In genomic region chr9:38662763-38663593, GRCh38 we compare ENCODE assay signal across 15 cellular contexts. TPM values are rescaled to one million over a fixed set of nuclear protein-coding genes. Genes with fewer than 3 reads are reported as not detected.
DNase-seq lines count a peak whose midpoint lies in the region; ATAC-seq and TF ChIP-seq lines count a peak whose summit lies in the region.
"Had no signal": no experiment of that assay in that cellular context is flagged by ENCODE, and none has a peak within 500 bp of the region (broad histone marks: within the 10 kb centered on the region; RNA-seq: fewer than 3 reads in every experiment).

No MANE protein-coding gene starts in this region.

- no peak for TF ChIP-seq POLR2A in heart left ventricle (IDR thresholded peaks at IDR 0.05)

- intact Hi-C loops in heart left ventricle (cut with DNase I): loop anchor here in 3 of 10 donors (5.0 to 10.0 kb wide), 3 partner anchors 48 to 62 kb away; partner anchors contain the start of gene FAM240B (in 1 of the 3)
- intact Hi-C loops in right cardiac atrium (cut with DNase I): no loop called here

- 45 to 53% (median 48%) methylated on average over 8 of the region's 8 CpGs for whole genome bisulfite sequencing in heart left ventricle, 4 donors
- 49% methylated on average over 8 of the region's 8 CpGs for WGBS in right cardiac atrium

- POLR2A ChIA-PET in activated CD4-positive, alpha-beta memory T cell treated with anti-CD3 and anti-CD28 coated beads, Interleukin-2, amount 10 ng/mL, durations not matched to agents 7 days and 5 days (lab: Charles Lee): no interaction called here

- no peak overlapping the region for H3K4me3 ChIP-seq in heart left ventricle
- no peak overlapping the region for H3K4me3 ChIP-seq in right cardiac atrium (ENCODE audit: low read length)
- no peak overlapping the region for H3K4me3 ChIP-seq in cardiac fibroblast (replicated peaks in 1 of 2; ENCODE audit: low read depth in 2 of 2, low read length in 2 of 2)
- H3K4me3 ChIP-seq: BLaER1, SJSA1, upper lobe of right lung had no signal

- H3K36me3 ChIP-seq in heart left ventricle: no peaks in the 10 kb centered on the region
- H3K36me3 ChIP-seq: BLaER1, SJSA1, upper lobe of right lung had no signal

- H3K4me1 ChIP-seq in heart left ventricle (no peaks in the 10 kb centered on the region), right cardiac atrium (ENCODE audit: control insufficient read depth, insufficient read depth, low read length) (no peaks in the 10 kb centered on the region)
- H3K4me1 ChIP-seq: SJSA1, upper lobe of right lung had no signal

- ATAC-seq in heart left ventricle (peak in 3 of 4 donors; percentile 37 to 61 (median 47)), right cardiac atrium (no peak), HG03439 (IDR thresholded peaks at IDR 0.05; ENCODE audit: unreplicated experiment) (no peak), GM21423 (IDR thresholded peaks at IDR 0.05; ENCODE audit: unreplicated experiment) (no peak)
- ATAC-seq: upper lobe of right lung had no signal

- TF ChIP-seq CTCF in heart left ventricle (IDR thresholded peaks at IDR 0.05) (peak in 5 of 12 donors; percentile 11 to 43 (median 28)), cardiac fibroblast (IDR thresholded peaks at IDR 0.05; ENCODE audit: low read depth, low read length) (peak; percentile 9)

- no peaks in the 10 kb centered on the region for H3K4me1 Mint-ChIP-seq in activated CD4-positive, alpha-beta memory T cell treated with anti-CD3 and anti-CD28 coated beads, Interleukin-2, amount 10 ng/mL, durations not matched to agents 7 days and 5 days

- H3K9me3 Mint-ChIP-seq in activated CD4-positive, alpha-beta memory T cell treated with anti-CD3 and anti-CD28 coated beads, Interleukin-2, amount 10 ng/mL, durations not matched to agents 7 days and 5 days: no peaks in the 10 kb centered on the region

- no peak overlapping the region for H3K27ac Mint-ChIP-seq in activated CD4-positive, alpha-beta memory T cell treated with anti-CD3 and anti-CD28 coated beads, Interleukin-2, amount 10 ng/mL, durations not matched to agents 7 days and 5 days

- no peaks in the 10 kb centered on the region for H3K36me3 Mint-ChIP-seq in activated CD4-positive, alpha-beta memory T cell treated with anti-CD3 and anti-CD28 coated beads, Interleukin-2, amount 10 ng/mL, durations not matched to agents 7 days and 5 days (ENCODE audit: low read depth)

- H3K27me3 ChIP-seq in heart left ventricle (peaks cover 0 to 5% (median 0%) of the 10 kb centered on the region in 9 donors), right cardiac atrium (ENCODE audit: control insufficient read depth, insufficient read depth) (no peaks in the 10 kb centered on the region), layer of hippocampus (ENCODE audit: control insufficient read depth, insufficient read depth, low read length) (no peaks in the 10 kb centered on the region)
- H3K27me3 ChIP-seq: BLaER1, SJSA1, upper lobe of right lung had no signal

- H3K9me3 ChIP-seq in heart left ventricle (no peaks in the 10 kb centered on the region), right cardiac atrium (ENCODE audit: control insufficient read depth, low read length) (no peaks in the 10 kb centered on the region)
- H3K9me3 ChIP-seq: BLaER1, SJSA1, upper lobe of right lung had no signal

- peaks cover 14% of the 10 kb centered on the region for H3K27me3 Mint-ChIP-seq in activated CD4-positive, alpha-beta memory T cell treated with anti-CD3 and anti-CD28 coated beads, Interleukin-2, amount 10 ng/mL, durations not matched to agents 7 days and 5 days

- no peak for DNase-seq in heart left ventricle
- DNase-seq in right cardiac atrium: no peak
- DNase-seq in cardiac fibroblast (ENCODE audit: low read depth in 2 of 2): peak; percentile 39 to 51
- no peak for DNase-seq in activated CD4-positive, alpha-beta memory T cell treated with anti-CD3 and anti-CD28 coated beads, Interleukin-2, amount 10 ng/mL, durations not matched to agents 7 days and 5 days
- DNase-seq in activated effector memory CD4-positive, alpha-beta T cell treated with Interleukin-2 at 50 U/mL for 16 hours: no peak
- DNase-seq: activated CD4-positive, alpha-beta T cell treated with anti-CD3 and anti-CD28 coated beads, Interleukin-2, amount 50 U/mL, for 4 hours; amniotic stem cell; NCI-H2081; upper lobe of right lung had no signal

- no peak overlapping the region for H3K4me3 Mint-ChIP-seq in activated CD4-positive, alpha-beta memory T cell treated with anti-CD3 and anti-CD28 coated beads, Interleukin-2, amount 10 ng/mL, durations not matched to agents 7 days and 5 days

- H3K27ac ChIP-seq in heart left ventricle (no peak overlapping the region), right cardiac atrium (ENCODE audit: low read length) (no peak overlapping the region), layer of hippocampus (ENCODE audit: low read depth, low read length) (peak overlapping the region; percentile 35)
- H3K27ac ChIP-seq: BLaER1, SJSA1, upper lobe of right lung had no signal

- CTCF ChIA-PET in activated CD4-positive, alpha-beta memory T cell treated with anti-CD3 and anti-CD28 coated beads, Interleukin-2, amount 10 ng/mL, durations not matched to agents 7 days and 5 days (lab: Charles Lee): no interaction called here

RNA-seq across cellular contexts. Expression of gene ANKRD18A, which starts 42.6 kb away (rescaled TPM):
- total RNA-seq in heart left ventricle (1 to 10 TPM in 6 of 9 donors, under 1 TPM in 3; 0.20 to 6.8 (median 3.1) TPM), right cardiac atrium (10 to 100 TPM in 1 of 4 donors, 1 to 10 TPM in 3; 2.1 to 12.3 (median 7.2) TPM)
- polyA plus RNA-seq in heart left ventricle (1 to 10 TPM; 1.3 to 2.2 TPM), right cardiac atrium (3.1 TPM)
- 1 to 10 TPM; 3.1 to 3.4 TPM for total RNA-seq in activated CD4-positive, alpha-beta memory T cell treated with anti-CD3 and anti-CD28 coated beads, Interleukin-2, amount 10 ng/mL, durations not matched to agents 7 days and 5 days
- total RNA-seq: SJSA1 had no signal

RNA-seq across cellular contexts. Expression of gene FAM240B, which starts 57.0 kb away (rescaled TPM):
- not detected for total RNA-seq in heart left ventricle
- not detected for polyA plus RNA-seq in heart left ventricle
- total RNA-seq in right cardiac atrium: not detected
- not detected for polyA plus RNA-seq in right cardiac atrium
- total RNA-seq in activated CD4-positive, alpha-beta memory T cell treated with anti-CD3 and anti-CD28 coated beads, Interleukin-2, amount 10 ng/mL, durations not matched to agents 7 days and 5 days: not detected
- total RNA-seq: glomerular endothelial cell, SJSA1, upper lobe of right lung had no signal

Comparison
In these comparisons a context has a peak if more than half of its experiments do, and no peak if none do; other contexts are left out.
1. ATAC-seq: peak in heart left ventricle (3 of 4); none in right cardiac atrium (0 of 2), HG03439 (single experiment) and GM21423 (single experiment).
2. DNase-seq: peak in cardiac fibroblast (2 of 2); none in heart left ventricle (0 of 5), right cardiac atrium (0 of 3), activated CD4-positive, alpha-beta memory T cell treated with anti-CD3 and anti-CD28 coated beads, Interleukin-2, amount 10 ng/mL, durations not matched to agents 7 days and 5 days (single experiment) and activated effector memory CD4-positive, alpha-beta T cell treated with Interleukin-2 at 50 U/mL for 16 hours (single experiment).